ENCODE assay signal across 14 cellular contexts in genomic region chr5:149750596-149750995, GRCh38. TPM values are rescaled to one million over a fixed set of nuclear protein-coding genes. Genes with fewer than 3 reads are reported as not detected.
DNase-seq lines count a peak whose midpoint lies in the region; TF ChIP-seq lines count a peak whose summit lies in the region.
"Had no signal": no experiment of that assay in that cellular context is flagged by ENCODE, and none has a peak within 500 bp of the region (broad histone marks: within the 10 kb centered on the region; RNA-seq: fewer than 3 reads in every experiment).

No MANE protein-coding gene starts in this region.

- no peak overlapping the region for H3K4me3 ChIP-seq in colonic mucosa
- H3K4me3 ChIP-seq in testis: no peak overlapping the region
- H3K4me3 ChIP-seq: Peyer's patch had no signal

- H3K36me3 ChIP-seq in colonic mucosa: no peaks in the 10 kb centered on the region
- no peaks in the 10 kb centered on the region for H3K36me3 ChIP-seq in testis (ENCODE audit: low read depth, missing control alignments)
- H3K36me3 ChIP-seq: Peyer's patch had no signal

- H3K9ac ChIP-seq in colonic mucosa (ENCODE audit: low read depth in 2 of 2, low read length in 2 of 2): no peak overlapping the region

- no peak for TF ChIP-seq CTCF in colonic mucosa (IDR thresholded peaks at IDR 0.05)
- no peak for TF ChIP-seq CTCF in testis (IDR thresholded peaks at IDR 0.05)

- in situ Hi-C loops in G401 (cut with HindIII; ENCODE audit: low sequenced_read_pairs): no loop called here

- H3K4me1 ChIP-seq in colonic mucosa (no peaks in the 10 kb centered on the region), testis (no peaks in the 10 kb centered on the region)

- 97 to 98% methylated on average over 9 of the region's 9 CpGs for WGBS in testis, 2 donors

- no peaks in the 10 kb centered on the region for H3K9me3 ChIP-seq in colonic mucosa
- H3K9me3 ChIP-seq in testis: no peaks in the 10 kb centered on the region
- H3K9me3 ChIP-seq: Peyer's patch had no signal

- intact Hi-C loops in colonic mucosa (cut with DNase I): no loop called here
- intact Hi-C loops in testis (cut with DNase I; ENCODE audit: low total_unique reads): no loop called here

- no peaks in the 10 kb centered on the region for H3K27me3 ChIP-seq in colonic mucosa
- no peaks in the 10 kb centered on the region for H3K27me3 ChIP-seq in testis
- H3K27me3 ChIP-seq: Peyer's patch had no signal

- H3K27ac ChIP-seq in colonic mucosa (peak overlapping the region; percentile 8), testis (no peak overlapping the region)

- peak; percentile 57 for DNase-seq in G401 (ENCODE audit: low spot score)
- DNase-seq in NCI-H2227 treated with DMSO at 0.1 percent for 48 hours (lab: John Stamatoyannopoulos, UW): peak; percentile 7
- DNase-seq in colonic mucosa: no peak
- peak; percentile 62 for DNase-seq in myocyte (ENCODE audit: low read depth)
- DNase-seq in activated CD4-positive, alpha-beta T cell treated with anti-CD3 and anti-CD28 coated beads, Interleukin-2, amount 50 U/mL, for 4 hours: no peak
- DNase-seq in DMS 273 (lab: John Stamatoyannopoulos, UW; ENCODE audit: unreplicated experiment): no peak
- DNase-seq in testis: no peak
- DNase-seq in HT-29 (ENCODE audit: low spot score): no peak
- DNase-seq: Kasumi-1, NCI-H1105, NCI-H1694 treated with DMSO at 0.1 percent for 48 hours, NCI-H774, Peyer's patch, SIG-M5 had no signal

- TF ChIP-seq POLR2A in testis (IDR thresholded peaks at IDR 0.05): no peak

RNA-seq across cellular contexts. Expression of gene PPARGC1B, which starts 20.5 kb away (rescaled TPM):
- total RNA-seq in G401 (2014; rRNA removed; shearing (Covaris generic)): 1.2 and 2.4 TPM in 2 replicates
- total RNA-seq in colonic mucosa: 10 to 100 TPM; 13.9 to 41.8 TPM
- 1.8 and 2.5 TPM in 2 replicates for total RNA-seq in myocyte
- 1.1 TPM for polyA plus RNA-seq in myocyte (2012)
- 1 to 10 TPM; 6.1 to 7.6 TPM for total RNA-seq in testis
- 2.3 TPM for polyA plus RNA-seq in testis (ENCODE audit: insufficient read depth, low read depth, low replicate concordance)
- 2.3 and 2.6 TPM in 2 replicates for total RNA-seq in HT-29 (2014; rRNA removed; shearing (Covaris generic))

Comparison
In these comparisons a context has a peak if more than half of its experiments do, and no peak if none do; other contexts are left out.
1. DNase-seq: peak in G401 (single experiment), NCI-H2227 treated with DMSO at 0.1 percent for 48 hours (single experiment) and myocyte (single experiment); none in colonic mucosa (single experiment), activated CD4-positive, alpha-beta T cell treated with anti-CD3 and anti-CD28 coated beads, Interleukin-2, amount 50 U/mL, for 4 hours (0 of 2), DMS 273 (single experiment), testis (single experiment) and HT-29 (single experiment).